9 cellular contexts compared by ENCODE assay signal in the genomic region with DNA sequence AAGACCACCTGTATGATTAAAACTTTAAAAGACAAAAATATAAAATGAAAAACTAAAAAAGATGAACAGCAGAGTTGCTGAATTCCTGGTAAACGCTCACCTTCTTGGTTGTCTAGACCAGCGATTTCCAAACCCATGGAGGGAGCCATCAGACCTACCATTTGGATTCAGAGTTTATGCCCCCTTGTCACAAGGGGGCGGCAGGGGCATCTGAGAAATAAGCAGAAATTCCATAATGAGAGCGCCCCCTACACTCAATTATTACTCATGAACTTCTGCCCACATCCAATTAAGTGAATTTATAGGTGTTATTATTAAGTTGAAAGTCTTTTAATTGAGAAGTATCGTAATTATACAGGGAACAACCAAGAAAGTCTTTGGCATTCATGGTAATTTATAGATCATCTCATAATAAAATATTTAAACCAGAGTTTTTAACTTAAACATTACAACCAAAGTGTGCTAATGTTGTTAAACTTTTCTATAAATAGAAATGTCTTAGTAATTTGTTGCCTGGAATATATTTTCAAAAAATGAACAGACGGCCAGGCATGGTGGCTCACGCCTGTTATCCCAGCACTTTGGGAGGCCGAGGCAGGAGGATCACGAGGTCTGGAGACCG. TPM values are rescaled to one million over a fixed set of nuclear protein-coding genes. Genes with fewer than 3 reads are reported as not detected.
A peak's percentile ranks its signal among the peaks of the same experiment; 100 is the strongest.
DNase-seq lines count a peak whose midpoint lies in the region; ATAC-seq and TF ChIP-seq lines count a peak whose summit lies in the region.
"Had no signal": no experiment of that assay in that cellular context is flagged by ENCODE, and none has a peak within 500 bp of the region (broad histone marks: within the 10 kb centered on the region; RNA-seq: fewer than 3 reads in every experiment).

No MANE protein-coding gene starts in this region.

- no peaks in the 10 kb centered on the region for H3K4me1 ChIP-seq in neural progenitor cell

- no peak overlapping the region for H3K27ac Mint-ChIP-seq in activated CD4-positive, alpha-beta T cell treated with anti-CD3 and anti-CD28 coated beads, Interleukin-2, amount 10 ng/mL, durations not matched to agents 7 days and 5 days
- H3K27ac Mint-ChIP-seq in endothelial cell (ENCODE audit: unreplicated experiment) (no peak overlapping the region), neural progenitor cell (no peak overlapping the region)

- no peaks in the 10 kb centered on the region for H3K27me3 ChIP-seq in neural progenitor cell

- CTCF ChIA-PET in activated CD4-positive, alpha-beta T cell treated with anti-CD3 and anti-CD28 coated beads, Interleukin-2, amount 10 ng/mL, durations not matched to agents 7 days and 5 days (lab: Charles Lee): interaction anchor here (1.0 kb wide), 1 partner anchor 11 kb away, joined by 3 read pairs; no protein-coding TSS in a partner anchor

- H3F3A ChIP-seq in neural progenitor cell (ENCODE audit: low read depth): no peaks in the 10 kb centered on the region

- POLR2A ChIA-PET in activated CD4-positive, alpha-beta T cell treated with anti-CD3 and anti-CD28 coated beads, Interleukin-2, amount 10 ng/mL, durations not matched to agents 7 days and 5 days (lab: Charles Lee): no interaction called here

- no peak overlapping the region for H3K4me2 ChIP-seq in neural progenitor cell

- TF ChIP-seq CTCF in endothelial cell (IDR thresholded peaks at IDR 0.05; ENCODE audit: unreplicated experiment) (peak; percentile 89), neural progenitor cell (IDR thresholded peaks at IDR 0.05) (peak; percentile 77)

- ATAC-seq in HG03442 (IDR thresholded peaks at IDR 0.05; ENCODE audit: unreplicated experiment) (no peak), GM18909 (IDR thresholded peaks at IDR 0.05; ENCODE audit: poor library complexity, unreplicated experiment) (no peak)

- H3K4me3 ChIP-seq in neural progenitor cell: no peak overlapping the region

- no peaks in the 10 kb centered on the region for H4K20me1 ChIP-seq in neural progenitor cell (ENCODE audit: low read depth)

- H3K27ac ChIP-seq in neural progenitor cell: no peak overlapping the region

- H3K79me2 ChIP-seq in neural progenitor cell (ENCODE audit: low read depth): no peaks in the 10 kb centered on the region

- no peaks in the 10 kb centered on the region for H3K36me3 Mint-ChIP-seq in activated CD4-positive, alpha-beta T cell treated with anti-CD3 and anti-CD28 coated beads, Interleukin-2, amount 10 ng/mL, durations not matched to agents 7 days and 5 days (ENCODE audit: low read depth)
- H3K36me3 Mint-ChIP-seq in endothelial cell (ENCODE audit: low read depth, unreplicated experiment) (no peaks in the 10 kb centered on the region), neural progenitor cell (no peaks in the 10 kb centered on the region)

- peaks cover 8% of the 10 kb centered on the region for H3K4me1 Mint-ChIP-seq in activated CD4-positive, alpha-beta T cell treated with anti-CD3 and anti-CD28 coated beads, Interleukin-2, amount 10 ng/mL, durations not matched to agents 7 days and 5 days
- H3K4me1 Mint-ChIP-seq in endothelial cell (ENCODE audit: unreplicated experiment): peaks cover 4% of the 10 kb centered on the region
- peaks cover 9% of the 10 kb centered on the region for H3K4me1 Mint-ChIP-seq in neural progenitor cell

- no peaks in the 10 kb centered on the region for H3K36me3 ChIP-seq in neural progenitor cell

- H3K9me3 ChIP-seq in neural progenitor cell (ENCODE audit: low read depth): peaks cover 6% of the 10 kb centered on the region

- no peaks in the 10 kb centered on the region for H3K9me3 Mint-ChIP-seq in activated CD4-positive, alpha-beta T cell treated with anti-CD3 and anti-CD28 coated beads, Interleukin-2, amount 10 ng/mL, durations not matched to agents 7 days and 5 days
- H3K9me3 Mint-ChIP-seq in endothelial cell (ENCODE audit: unreplicated experiment): peaks cover 4% of the 10 kb centered on the region
- no peaks in the 10 kb centered on the region for H3K9me3 Mint-ChIP-seq in neural progenitor cell

- H2AFZ ChIP-seq in neural progenitor cell (replicated peaks): no peak overlapping the region

- DNase-seq in SIG-M5 treated with dmso at 0.1 percent for 504 hours (lab: John Stamatoyannopoulos, UW; ENCODE audit: unreplicated experiment): peak; percentile 73
- DNase-seq in SIG-M5 (lab: John Stamatoyannopoulos, UW): no peak
- peak; percentile 60 for DNase-seq in NCI-H2171 treated with DMSO at 0.1 percent for 48 hours (lab: John Stamatoyannopoulos, UW)
- peak; percentile 64 for DNase-seq in activated CD4-positive, alpha-beta T cell treated with anti-CD3 and anti-CD28 coated beads, Interleukin-2, amount 10 ng/mL, durations not matched to agents 7 days and 5 days
- peak; percentile 70 for DNase-seq in endothelial cell (ENCODE audit: low spot score)
- DNase-seq in neural progenitor cell (ENCODE audit: low spot score): peak; percentile 74

- no peak overlapping the region for H3K4me3 Mint-ChIP-seq in activated CD4-positive, alpha-beta T cell treated with anti-CD3 and anti-CD28 coated beads, Interleukin-2, amount 10 ng/mL, durations not matched to agents 7 days and 5 days
- H3K4me3 Mint-ChIP-seq in endothelial cell (ENCODE audit: unreplicated experiment): no peak overlapping the region
- no peak overlapping the region for H3K4me3 Mint-ChIP-seq in neural progenitor cell

- H3K9ac ChIP-seq in neural progenitor cell: no peak overlapping the region

- H3K27me3 Mint-ChIP-seq in activated CD4-positive, alpha-beta T cell treated with anti-CD3 and anti-CD28 coated beads, Interleukin-2, amount 10 ng/mL, durations not matched to agents 7 days and 5 days: peaks cover 28% of the 10 kb centered on the region
- peaks cover 2% of the 10 kb centered on the region for H3K27me3 Mint-ChIP-seq in endothelial cell (ENCODE audit: unreplicated experiment)
- H3K27me3 Mint-ChIP-seq in neural progenitor cell (ENCODE audit: insufficient read depth, low read depth): peaks cover 2% of the 10 kb centered on the region

RNA-seq across cellular contexts. Expression of a gene that starts 35.2 kb away (rescaled TPM):
- total RNA-seq in activated CD4-positive, alpha-beta T cell treated with anti-CD3 and anti-CD28 coated beads, Interleukin-2, amount 10 ng/mL, durations not matched to agents 7 days and 5 days: under 1 TPM in 1 of 2 experiments, not detected in 1; 0.04 TPM
- total RNA-seq in endothelial cell (ENCODE audit: unreplicated experiment): not detected
- total RNA-seq in neural progenitor cell (ENCODE audit: low replicate concordance): 0.03 TPM in 1 of 2 replicates, not detected in the other
- total RNA-seq: lower leg skin had no signal
